In genomic region chr22:46432164-46433068, GRCh38 we compare ENCODE assay signal across 7 cellular contexts.
A peak's percentile ranks its signal among the peaks of the same experiment; 100 is the strongest.
DNase-seq lines count a peak whose midpoint lies in the region; ATAC-seq lines count a peak whose summit lies in the region.

No MANE protein-coding gene starts in this region.

- peak; percentile 85 for ATAC-seq in activated CD8-positive, alpha-beta T cell treated with anti-CD3 and anti-CD28 coated beads, Interleukin-2, amount 10 ng/mL, durations not matched to agents 7 days and 5 days

- CTCF ChIA-PET in activated CD8-positive, alpha-beta T cell treated with anti-CD3 and anti-CD28 coated beads, Interleukin-2, amount 10 ng/mL, durations not matched to agents 7 days and 5 days (lab: Charles Lee), result interaction anchor here (0.7 kb wide), 1 partner anchor 64 kb away, joined by 3 read pairs; no protein-coding TSS in a partner anchor

- no peaks in the 10 kb centered on the region for H3K9me3 Mint-ChIP-seq in IgD-negative memory B cell
- H3K9me3 Mint-ChIP-seq in activated CD8-positive, alpha-beta T cell treated with anti-CD3 and anti-CD28 coated beads, Interleukin-2, amount 10 ng/mL, durations not matched to agents 7 days and 5 days (ENCODE audit: insufficient read depth), result no peaks in the 10 kb centered on the region

- peak overlapping the region; percentile 86 to 98 (median 98) for H3K27ac Mint-ChIP-seq in IgD-negative memory B cell
- H3K27ac Mint-ChIP-seq in activated CD8-positive, alpha-beta T cell treated with anti-CD3 and anti-CD28 coated beads, Interleukin-2, amount 10 ng/mL, durations not matched to agents 7 days and 5 days, result peak overlapping the region; percentile 93

- H3K4me1 Mint-ChIP-seq in IgD-negative memory B cell, result peaks cover 11 to 20% (median 16%) of the 10 kb centered on the region in 3 donors
- peaks cover 13% of the 10 kb centered on the region for H3K4me1 Mint-ChIP-seq in activated CD8-positive, alpha-beta T cell treated with anti-CD3 and anti-CD28 coated beads, Interleukin-2, amount 10 ng/mL, durations not matched to agents 7 days and 5 days (ENCODE audit: low read depth)

- POLR2A ChIA-PET in activated CD8-positive, alpha-beta T cell treated with anti-CD3 and anti-CD28 coated beads, Interleukin-2, amount 10 ng/mL, durations not matched to agents 7 days and 5 days (lab: Charles Lee), result no interaction called here

- H3K27me3 Mint-ChIP-seq in IgD-negative memory B cell, result no peaks in the 10 kb centered on the region
- H3K27me3 Mint-ChIP-seq in activated CD8-positive, alpha-beta T cell treated with anti-CD3 and anti-CD28 coated beads, Interleukin-2, amount 10 ng/mL, durations not matched to agents 7 days and 5 days (ENCODE audit: low read depth), result no peaks in the 10 kb centered on the region

- H3K36me3 Mint-ChIP-seq in IgD-negative memory B cell, result peaks cover 8% of the 10 kb centered on the region
- no peaks in the 10 kb centered on the region for H3K36me3 Mint-ChIP-seq in activated CD8-positive, alpha-beta T cell treated with anti-CD3 and anti-CD28 coated beads, Interleukin-2, amount 10 ng/mL, durations not matched to agents 7 days and 5 days (ENCODE audit: low read depth)

- peak; percentile 73 for DNase-seq in activated CD8-positive, alpha-beta T cell treated with anti-CD3 and anti-CD28 coated beads, Interleukin-2, amount 10 ng/mL, durations not matched to agents 7 days and 5 days
- DNase-seq in hepatic stellate cell (ENCODE audit: low spot score) (peak; percentile 38), iPS-NIHi7 (ENCODE audit: extremely low spot score) (no peak), NCI-H2227 (lab: John Stamatoyannopoulos, UW; ENCODE audit: unreplicated experiment) (no peak), iPS-NIHi11 (ENCODE audit: low spot score) (no peak)
- peak; percentile 16 for DNase-seq in stimulated activated naive CD4-positive, alpha-beta T cell treated with Interleukin-2 at 50 U/mL for 16 hours (lab: John Stamatoyannopoulos, UW)

- H3K4me3 Mint-ChIP-seq in IgD-negative memory B cell, result peak overlapping the region; percentile 87 to 98 (median 94)
- H3K4me3 Mint-ChIP-seq in activated CD8-positive, alpha-beta T cell treated with anti-CD3 and anti-CD28 coated beads, Interleukin-2, amount 10 ng/mL, durations not matched to agents 7 days and 5 days, result peak overlapping the region; percentile 76

Comparison
In these comparisons a context has a peak if more than half of its experiments do, and no peak if none do; other contexts are left out.
1. DNase-seq: peak in activated CD8-positive, alpha-beta T cell treated with anti-CD3 and anti-CD28 coated beads, Interleukin-2, amount 10 ng/mL, durations not matched to agents 7 days and 5 days (single experiment), hepatic stellate cell (single experiment) and stimulated activated naive CD4-positive, alpha-beta T cell treated with Interleukin-2 at 50 U/mL for 16 hours (single experiment); none in iPS-NIHi7 (single experiment), NCI-H2227 (single experiment) and iPS-NIHi11 (single experiment).